8 cellular contexts compared by ENCODE assay signal in the genomic region with DNA sequence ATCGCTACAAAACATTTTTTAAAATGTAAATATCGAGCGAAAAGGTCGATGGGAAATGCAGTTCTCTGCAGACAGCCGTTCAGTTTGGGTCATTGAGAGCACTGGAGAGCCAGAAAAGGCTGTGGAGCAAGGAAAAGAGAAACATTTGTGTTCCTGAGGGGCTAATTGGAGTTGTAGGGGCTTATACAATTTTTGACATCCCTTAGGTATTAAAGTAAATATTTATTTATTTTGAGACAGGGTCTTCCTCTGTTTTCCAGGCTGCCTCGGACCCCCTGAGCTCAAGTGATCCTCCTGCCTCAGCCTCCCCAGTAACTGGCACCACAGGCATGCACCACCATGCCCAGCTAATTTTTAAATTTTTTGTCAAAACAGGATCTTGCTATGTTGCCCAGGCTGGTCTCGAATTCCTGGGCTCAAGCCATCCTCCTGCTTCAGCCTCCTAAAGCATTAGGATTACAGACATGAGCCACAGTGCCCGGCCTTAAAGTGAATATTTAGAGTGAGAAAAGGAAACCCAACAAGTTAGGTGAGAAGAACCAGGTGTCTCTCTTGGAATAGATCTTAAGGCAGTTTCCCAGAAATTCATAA. TPM values are rescaled to one million over a fixed set of nuclear protein-coding genes. Genes with fewer than 3 reads are reported as not detected.
DNase-seq lines count a peak whose midpoint lies in the region; TF ChIP-seq lines count a peak whose summit lies in the region.

No MANE protein-coding gene starts in this region.

- peaks cover 24 to 58% (median 47%) of the 10 kb centered on the region in 4 donors for H3K4me1 ChIP-seq in stomach

- no peaks in the 10 kb centered on the region for H3K36me3 ChIP-seq in stomach

- no peaks in the 10 kb centered on the region for H3K27me3 ChIP-seq in stomach

- no peak for TF ChIP-seq POLR2A in stomach (IDR thresholded peaks at IDR 0.05)

- peak; percentile 65 for DNase-seq in activated effector memory CD4-positive, alpha-beta T cell treated with anti-CD3 and anti-CD28 coated beads, Interleukin-2, amount 50 U/mL, for 16 hours
- DNase-seq in activated effector memory CD4-positive, alpha-beta T cell treated with Interleukin-2 at 50 U/mL for 16 hours = no peak
- DNase-seq in hepatic stellate cell (ENCODE audit: low spot score) (peak; percentile 42), stomach (no peak), NCI-H82 (lab: John Stamatoyannopoulos, UW) (no peak), globus pallidus (ENCODE audit: low spot score) (no peak), NCI-H82 treated with DMSO at 0.1 percent for 48 hours (lab: John Stamatoyannopoulos, UW; ENCODE audit: unreplicated experiment) (no peak)

- no peak for TF ChIP-seq EP300 in stomach (IDR thresholded peaks at IDR 0.05)

- intact Hi-C loops in stomach (cut with DNase I; ENCODE audit: low total_unique reads) = no loop called here

- H3K27ac ChIP-seq in VCaP (peak overlapping the region; percentile 80), stomach (peak overlapping the region; percentile 84 to 94 (median 88))

- TF ChIP-seq CTCF in VCaP (conservative IDR thresholded peaks at IDR 0.05) (no peak), stomach (IDR thresholded peaks at IDR 0.05) (no peak)

- WGBS in stomach, 5 donors = 31 to 34% (median 31%) methylated on average over 8 of the region's 8 CpGs

- H3K9me3 ChIP-seq in stomach = no peaks in the 10 kb centered on the region

- peak overlapping the region; percentile 55 to 58 (median 56) for H3K4me3 ChIP-seq in stomach

RNA-seq across cellular contexts. Expression of a gene that starts 0.8 kb away (rescaled TPM):
- 10 to 100 TPM in 2 of 5 donors, 1 to 10 TPM in 3; 4.7 to 30.4 (median 7.2) TPM for total RNA-seq in stomach
- 10 to 100 TPM; 18.8 to 28.0 (median 24.2) TPM for polyA plus RNA-seq in stomach

RNA-seq across cellular contexts. Expression of a gene that starts 3.1 kb away (rescaled TPM):
- 10 to 100 TPM in 2 of 5 donors, 1 to 10 TPM in 2, under 1 TPM in 1; under 0.01 to 32.2 (median 5.4) TPM for total RNA-seq in stomach
- polyA plus RNA-seq in stomach = 1 to 10 TPM; 3.2 to 10.0 (median 9.5) TPM

RNA-seq across cellular contexts. Expression of a gene that starts 12.5 kb away (rescaled TPM):
- total RNA-seq in stomach = 100 to 1,000 TPM in 3 of 5 donors, 10 to 100 TPM in 2; 33.5 to 287 (median 171) TPM
- 1,000 to 10,000 TPM in 2 of 3 donors, 100 to 1,000 TPM in 1; 388 to 1,069 (median 1,022) TPM for polyA plus RNA-seq in stomach

RNA-seq across cellular contexts. Expression of a gene that starts 19.1 kb away (rescaled TPM):
- total RNA-seq in stomach = 1 to 10 TPM in 3 of 5 donors, under 1 TPM in 1, not detected in 1; 0.45 to 9.7 (median 5.0) TPM
- 1 to 10 TPM; 1.1 to 2.4 (median 2.0) TPM for polyA plus RNA-seq in stomach

RNA-seq across cellular contexts. Expression of a gene that starts 52.2 kb away (rescaled TPM):
- total RNA-seq in stomach = 1,000 to 10,000 TPM in 1 of 5 donors, 100 to 1,000 TPM in 2, 10 to 100 TPM in 2; 29.8 to 1,508 (median 255) TPM
- 100 to 1,000 TPM in 2 of 3 donors, 10 to 100 TPM in 1; 54.5 to 255 (median 184) TPM for polyA plus RNA-seq in stomach

Comparison
In these comparisons a context has a peak if more than half of its experiments do, and no peak if none do; other contexts are left out.
1. DNase-seq: peak in activated effector memory CD4-positive, alpha-beta T cell treated with anti-CD3 and anti-CD28 coated beads, Interleukin-2, amount 50 U/mL, for 16 hours (single experiment) and hepatic stellate cell (single experiment); none in activated effector memory CD4-positive, alpha-beta T cell treated with Interleukin-2 at 50 U/mL for 16 hours (single experiment), stomach (single experiment), NCI-H82 (single experiment), globus pallidus (single experiment) and NCI-H82 treated with DMSO at 0.1 percent for 48 hours (single experiment).